ENCODE assay signal across 1 cellular context in genomic region chr2:205903549-205904129, GRCh38.
TF ChIP-seq lines count a peak whose summit lies in the region.

No MANE protein-coding gene starts in this region.

TF ChIP-seq in IMR-90, 13 proteins besides CTCF, POLR2A, EP300 and RAD21 (continued from another document):
- TF ChIP-seq, protein P1, sequence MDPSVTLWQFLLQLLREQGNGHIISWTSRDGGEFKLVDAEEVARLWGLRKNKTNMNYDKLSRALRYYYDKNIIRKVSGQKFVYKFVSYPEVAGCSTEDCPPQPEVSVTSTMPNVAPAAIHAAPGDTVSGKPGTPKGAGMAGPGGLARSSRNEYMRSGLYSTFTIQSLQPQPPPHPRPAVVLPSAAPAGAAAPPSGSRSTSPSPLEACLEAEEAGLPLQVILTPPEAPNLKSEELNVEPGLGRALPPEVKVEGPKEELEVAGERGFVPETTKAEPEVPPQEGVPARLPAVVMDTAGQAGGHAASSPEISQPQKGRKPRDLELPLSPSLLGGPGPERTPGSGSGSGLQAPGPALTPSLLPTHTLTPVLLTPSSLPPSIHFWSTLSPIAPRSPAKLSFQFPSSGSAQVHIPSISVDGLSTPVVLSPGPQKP (IDR thresholded peaks at IDR 0.05; ENCODE audit: borderline replicate concordance, low read depth, low read length): no peak
- TF ChIP-seq FOS (IDR thresholded peaks at IDR 0.05; ENCODE audit: low read depth, low read length) (no peak), CHD1 (IDR thresholded peaks at IDR 0.05; ENCODE audit: low read depth, low read length) (no peak)
